1 cellular context compared by ENCODE assay signal in the genomic region with DNA sequence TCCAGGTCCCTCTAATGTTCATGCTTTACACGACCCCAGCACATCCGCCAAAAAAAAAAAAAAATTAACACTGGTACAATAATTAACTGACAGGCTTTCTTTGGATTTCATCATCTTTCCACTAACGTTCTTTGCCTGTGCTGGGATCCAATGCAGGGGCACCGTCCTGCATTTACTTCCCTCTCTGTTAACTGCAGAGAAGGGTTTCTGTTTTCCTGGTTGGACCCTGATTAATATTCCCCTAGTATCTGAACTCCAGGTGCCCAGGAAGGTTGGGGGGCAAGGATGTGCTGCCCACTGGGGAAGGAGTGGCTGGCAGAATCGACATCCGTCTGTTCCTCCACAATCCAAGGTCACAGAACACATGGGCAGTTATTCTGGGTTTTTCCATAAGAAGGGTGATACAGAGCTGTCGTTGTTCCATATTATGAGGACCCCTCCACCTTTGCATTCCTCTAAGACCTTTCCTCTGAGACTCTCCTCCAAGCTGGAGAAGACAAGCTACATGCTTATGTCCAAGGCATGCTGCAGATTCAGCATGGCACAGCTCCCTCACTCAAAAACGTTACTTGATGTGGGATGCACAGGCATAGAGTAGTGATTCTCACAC.
TF ChIP-seq lines count a peak whose summit lies in the region.

No MANE protein-coding gene starts in this region.

TF ChIP-seq in HepG2, 621 proteins besides CTCF, POLR2A, EP300 and RAD21:
- TF ChIP-seq, protein P1, sequence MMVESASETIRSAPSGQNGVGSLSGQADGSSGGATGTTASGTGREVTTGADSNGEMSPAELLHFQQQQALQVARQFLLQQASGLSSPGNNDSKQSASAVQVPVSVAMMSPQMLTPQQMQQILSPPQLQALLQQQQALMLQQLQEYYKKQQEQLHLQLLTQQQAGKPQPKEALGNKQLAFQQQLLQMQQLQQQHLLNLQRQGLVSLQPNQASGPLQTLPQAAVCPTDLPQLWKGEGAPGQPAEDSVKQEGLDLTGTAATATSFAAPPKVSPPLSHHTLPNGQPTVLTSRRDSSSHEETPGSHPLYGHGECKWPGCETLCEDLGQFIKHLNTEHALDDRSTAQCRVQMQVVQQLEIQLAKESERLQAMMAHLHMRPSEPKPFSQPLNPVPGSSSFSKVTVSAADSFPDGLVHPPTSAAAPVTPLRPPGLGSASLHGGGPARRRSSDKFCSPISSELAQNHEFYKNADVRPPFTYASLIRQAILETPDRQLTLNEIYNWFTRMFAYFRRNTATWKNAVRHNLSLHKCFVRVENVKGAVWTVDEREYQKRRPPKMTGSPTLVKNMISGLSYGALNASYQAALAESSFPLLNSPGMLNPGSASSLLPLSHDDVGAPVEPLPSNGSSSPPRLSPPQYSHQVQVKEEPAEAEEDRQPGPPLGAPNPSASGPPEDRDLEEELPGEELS (CRISPR knock-in tag; IDR thresholded peaks at IDR 0.05), result no peak
- TF ChIP-seq SOX6 (IDR thresholded peaks at IDR 0.05) (no peak), SOX6 (CRISPR knock-in tag; IDR thresholded peaks at IDR 0.05) (no peak), JUN (CRISPR knock-in tag; IDR thresholded peaks at IDR 0.05) (no peak), CEBPB (IDR thresholded peaks at IDR 0.05; ENCODE audit: borderline replicate concordance, low read depth, low read length) (0 out of 2 replicates have a peak, but pooled peaks have one; percentile 27), GATAD2A (CRISPR knock-in tag; IDR thresholded peaks at IDR 0.05) (peak; percentile 37; the same call in 1 of the 2 replicates), CEBPG (CRISPR knock-in tag; IDR thresholded peaks at IDR 0.05) (peak; percentile 29; the same call in 1 of the 2 replicates), ATF4 (CRISPR knock-in tag; IDR thresholded peaks at IDR 0.05) (peak in 1 of 2 experiments; percentile 95; a peak in 2 of 4 replicates)
